In the genomic region with DNA sequence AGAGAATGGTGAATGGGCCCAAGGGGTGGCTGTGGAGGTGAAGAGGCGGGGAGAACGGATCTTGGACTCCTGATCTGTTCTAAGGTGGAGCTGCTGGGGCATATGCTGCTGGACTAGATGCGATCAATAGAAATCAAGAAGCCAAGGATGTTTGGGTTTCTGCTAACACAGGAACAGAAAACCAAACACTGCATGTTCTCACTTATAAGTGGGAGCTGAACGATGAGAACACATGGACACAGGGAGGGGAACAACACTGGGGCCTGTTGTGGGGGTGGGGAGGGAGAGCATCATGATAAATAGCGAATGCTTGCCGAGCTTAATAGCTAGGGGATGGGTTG, we compare ENCODE assay signal across 1 cellular context.
A peak's percentile ranks its signal among the peaks of the same experiment; 100 is the strongest.
TF ChIP-seq lines count a peak whose summit lies in the region.

No MANE protein-coding gene starts in this region.

TF ChIP-seq in HepG2, 621 proteins besides CTCF, POLR2A, EP300 and RAD21 (continued from another document):
- TF ChIP-seq, protein P1, sequence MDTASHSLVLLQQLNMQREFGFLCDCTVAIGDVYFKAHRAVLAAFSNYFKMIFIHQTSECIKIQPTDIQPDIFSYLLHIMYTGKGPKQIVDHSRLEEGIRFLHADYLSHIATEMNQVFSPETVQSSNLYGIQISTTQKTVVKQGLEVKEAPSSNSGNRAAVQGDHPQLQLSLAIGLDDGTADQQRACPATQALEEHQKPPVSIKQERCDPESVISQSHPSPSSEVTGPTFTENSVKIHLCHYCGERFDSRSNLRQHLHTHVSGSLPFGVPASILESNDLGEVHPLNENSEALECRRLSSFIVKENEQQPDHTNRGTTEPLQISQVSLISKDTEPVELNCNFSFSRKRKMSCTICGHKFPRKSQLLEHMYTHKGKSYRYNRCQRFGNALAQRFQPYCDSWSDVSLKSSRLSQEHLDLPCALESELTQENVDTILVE (CRISPR knock-in tag; IDR thresholded peaks at IDR 0.05): no peak
- TF ChIP-seq FOXK2 (IDR thresholded peaks at IDR 0.05) (no peak), RCOR2 (CRISPR knock-in tag; IDR thresholded peaks at IDR 0.05) (no peak), ZNF207 (IDR thresholded peaks at IDR 0.05; ENCODE audit: borderline replicate concordance) (no peak), NCOA1 (CRISPR knock-in tag; IDR thresholded peaks at IDR 0.05) (no peak), ZNF264 (CRISPR knock-in tag; IDR thresholded peaks at IDR 0.05) (peak; percentile 33), ZNF331 (CRISPR knock-in tag; IDR thresholded peaks at IDR 0.05) (peak; percentile 72), ZNF746 (CRISPR knock-in tag; IDR thresholded peaks at IDR 0.05) (no peak), THAP11 (CRISPR knock-in tag; IDR thresholded peaks at IDR 0.05) (no peak), ZFP1 (CRISPR knock-in tag; IDR thresholded peaks at IDR 0.05) (no peak), ONECUT2 (CRISPR knock-in tag; IDR thresholded peaks at IDR 0.05) (peak; percentile 97)
- TF ChIP-seq, protein P2, sequence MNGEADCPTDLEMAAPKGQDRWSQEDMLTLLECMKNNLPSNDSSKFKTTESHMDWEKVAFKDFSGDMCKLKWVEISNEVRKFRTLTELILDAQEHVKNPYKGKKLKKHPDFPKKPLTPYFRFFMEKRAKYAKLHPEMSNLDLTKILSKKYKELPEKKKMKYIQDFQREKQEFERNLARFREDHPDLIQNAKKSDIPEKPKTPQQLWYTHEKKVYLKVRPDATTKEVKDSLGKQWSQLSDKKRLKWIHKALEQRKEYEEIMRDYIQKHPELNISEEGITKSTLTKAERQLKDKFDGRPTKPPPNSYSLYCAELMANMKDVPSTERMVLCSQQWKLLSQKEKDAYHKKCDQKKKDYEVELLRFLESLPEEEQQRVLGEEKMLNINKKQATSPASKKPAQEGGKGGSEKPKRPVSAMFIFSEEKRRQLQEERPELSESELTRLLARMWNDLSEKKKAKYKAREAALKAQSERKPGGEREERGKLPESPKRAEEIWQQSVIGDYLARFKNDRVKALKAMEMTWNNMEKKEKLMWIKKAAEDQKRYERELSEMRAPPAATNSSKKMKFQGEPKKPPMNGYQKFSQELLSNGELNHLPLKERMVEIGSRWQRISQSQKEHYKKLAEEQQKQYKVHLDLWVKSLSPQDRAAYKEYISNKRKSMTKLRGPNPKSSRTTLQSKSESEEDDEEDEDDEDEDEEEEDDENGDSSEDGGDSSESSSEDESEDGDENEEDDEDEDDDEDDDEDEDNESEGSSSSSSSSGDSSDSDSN (CRISPR knock-in tag; IDR thresholded peaks at IDR 0.05): 0 out of 2 replicates have a peak, but pooled peaks have one; percentile 12
- TF ChIP-seq, protein P3, sequence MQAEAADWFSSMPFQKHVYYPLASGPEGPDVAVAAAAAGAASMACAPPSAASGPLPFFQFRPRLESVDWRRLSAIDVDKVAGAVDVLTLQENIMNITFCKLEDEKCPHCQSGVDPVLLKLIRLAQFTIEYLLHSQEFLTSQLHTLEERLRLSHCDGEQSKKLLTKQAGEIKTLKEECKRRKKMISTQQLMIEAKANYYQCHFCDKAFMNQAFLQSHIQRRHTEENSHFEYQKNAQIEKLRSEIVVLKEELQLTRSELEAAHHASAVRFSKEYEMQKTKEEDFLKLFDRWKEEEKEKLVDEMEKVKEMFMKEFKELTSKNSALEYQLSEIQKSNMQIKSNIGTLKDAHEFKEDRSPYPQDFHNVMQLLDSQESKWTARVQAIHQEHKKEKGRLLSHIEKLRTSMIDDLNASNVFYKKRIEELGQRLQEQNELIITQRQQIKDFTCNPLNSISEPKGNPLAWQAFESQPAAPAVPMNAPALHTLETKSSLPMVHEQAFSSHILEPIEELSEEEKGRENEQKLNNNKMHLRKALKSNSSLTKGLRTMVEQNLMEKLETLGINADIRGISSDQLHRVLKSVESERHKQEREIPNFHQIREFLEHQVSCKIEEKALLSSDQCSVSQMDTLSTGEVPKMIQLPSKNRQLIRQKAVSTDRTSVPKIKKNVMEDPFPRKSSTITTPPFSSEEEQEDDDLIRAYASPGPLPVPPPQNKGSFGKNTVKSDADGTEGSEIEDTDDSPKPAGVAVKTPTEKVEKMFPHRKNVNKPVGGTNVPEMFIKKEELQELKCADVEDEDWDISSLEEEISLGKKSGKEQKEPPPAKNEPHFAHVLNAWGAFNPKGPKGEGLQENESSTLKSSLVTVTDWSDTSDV (CRISPR knock-in tag; IDR thresholded peaks at IDR 0.05): no peak
TF ChIP-seq in HepG2: peak in this region for 51.
